1 cellular context compared by ENCODE assay signal in the genomic region with DNA sequence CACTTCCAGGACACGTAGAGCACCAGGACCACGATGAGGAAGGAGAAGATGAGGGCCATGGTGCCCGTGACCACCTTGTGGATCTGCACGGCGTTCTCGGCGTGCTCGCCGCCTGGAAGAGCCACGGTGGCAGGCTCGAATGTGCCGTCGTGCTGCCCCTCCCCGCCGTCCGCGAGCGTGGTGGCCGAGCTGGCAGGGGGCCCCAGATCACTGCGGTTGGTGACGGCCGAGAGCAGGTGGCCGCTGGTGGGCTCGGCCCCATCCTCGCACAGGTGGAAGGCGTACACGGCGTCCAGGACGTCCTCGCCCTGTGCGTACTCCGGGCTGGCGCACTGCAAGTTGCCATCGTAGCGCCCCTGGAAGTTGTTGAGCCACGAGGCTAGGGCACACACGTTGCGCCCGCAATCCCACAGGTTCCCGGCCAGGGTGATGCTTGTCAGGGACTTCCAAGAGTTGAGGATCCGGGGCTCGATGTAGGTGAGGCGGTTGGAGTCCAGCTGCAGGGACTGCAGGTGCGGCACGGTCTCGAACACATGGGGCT.
TF ChIP-seq lines count a peak whose summit lies in the region.

No MANE protein-coding gene starts in this region.

TF ChIP-seq in HepG2, 621 proteins besides CTCF, POLR2A, EP300 and RAD21:
- no peak for TF ChIP-seq ZMYM3 (CRISPR knock-in tag; IDR thresholded peaks at IDR 0.05)
- TF ChIP-seq ZNF24 (IDR thresholded peaks at IDR 0.05) = no peak
- TF ChIP-seq PAX8 (CRISPR knock-in tag; IDR thresholded peaks at IDR 0.05; ENCODE audit: borderline replicate concordance) = no peak
- TF ChIP-seq, protein P1, sequence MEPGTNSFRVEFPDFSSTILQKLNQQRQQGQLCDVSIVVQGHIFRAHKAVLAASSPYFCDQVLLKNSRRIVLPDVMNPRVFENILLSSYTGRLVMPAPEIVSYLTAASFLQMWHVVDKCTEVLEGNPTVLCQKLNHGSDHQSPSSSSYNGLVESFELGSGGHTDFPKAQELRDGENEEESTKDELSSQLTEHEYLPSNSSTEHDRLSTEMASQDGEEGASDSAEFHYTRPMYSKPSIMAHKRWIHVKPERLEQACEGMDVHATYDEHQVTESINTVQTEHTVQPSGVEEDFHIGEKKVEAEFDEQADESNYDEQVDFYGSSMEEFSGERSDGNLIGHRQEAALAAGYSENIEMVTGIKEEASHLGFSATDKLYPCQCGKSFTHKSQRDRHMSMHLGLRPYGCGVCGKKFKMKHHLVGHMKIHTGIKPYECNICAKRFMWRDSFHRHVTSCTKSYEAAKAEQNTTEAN (CRISPR knock-in tag; conservative IDR thresholded peaks at IDR 0.05) = no peak
- TF ChIP-seq, protein P2, sequence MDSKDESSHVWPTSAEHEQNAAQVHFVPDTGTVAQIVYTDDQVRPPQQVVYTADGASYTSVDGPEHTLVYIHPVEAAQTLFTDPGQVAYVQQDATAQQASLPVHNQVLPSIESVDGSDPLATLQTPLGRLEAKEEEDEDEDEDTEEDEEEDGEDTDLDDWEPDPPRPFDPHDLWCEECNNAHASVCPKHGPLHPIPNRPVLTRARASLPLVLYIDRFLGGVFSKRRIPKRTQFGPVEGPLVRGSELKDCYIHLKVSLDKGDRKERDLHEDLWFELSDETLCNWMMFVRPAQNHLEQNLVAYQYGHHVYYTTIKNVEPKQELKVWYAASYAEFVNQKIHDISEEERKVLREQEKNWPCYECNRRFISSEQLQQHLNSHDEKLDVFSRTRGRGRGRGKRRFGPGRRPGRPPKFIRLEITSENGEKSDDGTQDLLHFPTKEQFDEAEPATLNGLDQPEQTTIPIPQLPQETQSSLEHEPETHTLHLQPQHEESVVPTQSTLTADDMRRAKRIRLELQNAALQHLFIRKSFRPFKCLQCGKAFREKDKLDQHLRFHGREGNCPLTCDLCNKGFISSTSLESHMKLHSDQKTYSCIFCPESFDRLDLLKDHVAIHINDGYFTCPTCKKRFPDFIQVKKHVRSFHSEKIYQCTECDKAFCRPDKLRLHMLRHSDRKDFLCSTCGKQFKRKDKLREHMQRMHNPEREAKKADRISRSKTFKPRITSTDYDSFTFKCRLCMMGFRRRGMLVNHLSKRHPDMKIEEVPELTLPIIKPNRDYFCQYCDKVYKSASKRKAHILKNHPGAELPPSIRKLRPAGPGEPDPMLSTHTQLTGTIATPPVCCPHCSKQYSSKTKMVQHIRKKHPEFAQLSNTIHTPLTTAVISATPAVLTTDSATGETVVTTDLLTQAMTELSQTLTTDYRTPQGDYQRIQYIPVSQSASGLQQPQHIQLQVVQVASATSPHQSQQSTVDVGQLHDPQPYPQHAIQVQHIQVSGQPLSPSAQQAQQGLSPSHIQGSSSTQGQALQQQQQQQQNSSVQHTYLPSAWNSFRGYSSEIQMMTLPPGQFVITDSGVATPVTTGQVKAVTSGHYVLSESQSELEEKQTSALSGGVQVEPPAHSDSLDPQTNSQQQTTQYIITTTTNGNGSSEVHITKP (CRISPR knock-in tag; IDR thresholded peaks at IDR 0.05; ENCODE audit: low read depth) = no peak
- TF ChIP-seq, protein P3, sequence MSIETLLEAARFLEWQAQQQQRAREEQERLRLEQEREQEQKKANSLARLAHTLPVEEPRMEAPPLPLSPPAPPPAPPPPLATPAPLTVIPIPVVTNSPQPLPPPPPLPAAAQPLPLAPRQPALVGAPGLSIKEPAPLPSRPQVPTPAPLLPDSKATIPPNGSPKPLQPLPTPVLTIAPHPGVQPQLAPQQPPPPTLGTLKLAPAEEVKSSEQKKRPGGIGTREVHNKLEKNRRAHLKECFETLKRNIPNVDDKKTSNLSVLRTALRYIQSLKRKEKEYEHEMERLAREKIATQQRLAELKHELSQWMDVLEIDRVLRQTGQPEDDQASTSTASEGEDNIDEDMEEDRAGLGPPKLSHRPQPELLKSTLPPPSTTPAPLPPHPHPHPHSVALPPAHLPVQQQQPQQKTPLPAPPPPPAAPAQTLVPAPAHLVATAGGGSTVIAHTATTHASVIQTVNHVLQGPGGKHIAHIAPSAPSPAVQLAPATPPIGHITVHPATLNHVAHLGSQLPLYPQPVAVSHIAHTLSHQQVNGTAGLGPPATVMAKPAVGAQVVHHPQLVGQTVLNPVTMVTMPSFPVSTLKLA (IDR thresholded peaks at IDR 0.05) = peak; percentile 36
- no peak for TF ChIP-seq JUNB (CRISPR knock-in tag; IDR thresholded peaks at IDR 0.05; ENCODE audit: borderline replicate concordance)
- no peak for TF ChIP-seq MEIS2 (CRISPR knock-in tag; IDR thresholded peaks at IDR 0.05)
